In the genomic region with DNA sequence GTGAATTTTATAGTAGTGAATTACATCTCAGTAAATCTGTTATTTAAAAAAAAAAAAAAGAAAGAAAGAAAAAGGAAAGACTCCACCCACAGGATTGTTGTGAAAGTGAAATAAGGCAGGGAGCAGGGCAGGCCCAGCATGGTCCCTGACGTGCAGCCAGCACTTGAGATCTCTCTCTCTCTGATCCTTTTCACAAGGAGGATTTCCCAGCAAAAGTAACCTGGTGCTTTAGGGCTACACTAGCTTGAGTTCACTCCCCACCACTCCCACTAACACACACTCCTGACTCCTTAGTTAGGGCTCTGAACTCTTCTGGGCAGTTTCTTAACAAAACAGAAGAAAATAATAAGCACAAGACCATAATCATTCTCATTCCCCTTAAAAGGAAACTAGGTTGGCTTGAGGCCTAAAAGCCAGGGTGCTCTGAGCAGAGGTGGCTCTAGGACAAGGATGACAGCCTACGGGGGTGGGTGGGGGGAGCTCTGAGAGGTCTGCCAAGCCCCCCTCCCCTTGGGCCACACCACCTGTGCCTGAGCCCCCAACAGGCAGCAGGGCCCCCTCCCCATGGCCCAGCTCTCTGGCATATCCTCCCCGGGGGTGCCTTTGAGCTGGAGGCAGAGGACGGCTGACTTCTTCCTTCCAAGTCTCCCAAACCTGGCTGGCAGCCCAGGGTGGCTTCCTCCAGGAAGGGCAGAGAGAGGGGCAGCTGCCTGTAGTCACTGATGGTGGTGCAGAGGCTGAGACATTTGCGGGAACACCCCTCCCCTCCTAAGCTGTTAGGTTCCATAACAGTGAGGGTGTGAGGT, we compare ENCODE assay signal across 10 cellular contexts. TPM values are rescaled to one million over a fixed set of nuclear protein-coding genes. Genes with fewer than 3 reads are reported as not detected.
DNase-seq lines count a peak whose midpoint lies in the region; ATAC-seq and TF ChIP-seq lines count a peak whose summit lies in the region.
"Had no signal": no experiment of that assay in that cellular context is flagged by ENCODE, and none has a peak within 500 bp of the region (broad histone marks: within the 10 kb centered on the region; RNA-seq: fewer than 3 reads in every experiment).

No MANE protein-coding gene starts in this region.

- peaks cover 15% of the 10 kb centered on the region for H3K36me3 Mint-ChIP-seq in MCF 10A (ENCODE audit: insufficient read depth, unreplicated experiment)

- H3K27ac Mint-ChIP-seq in MCF 10A (ENCODE audit: low read depth, unreplicated experiment): peak overlapping the region; percentile 74

- H3K79me1 ChIP-seq in mesendoderm (ENCODE audit: low read length): no peaks in the 10 kb centered on the region

- no peak overlapping the region for H3K27ac ChIP-seq in mesendoderm (ENCODE audit: low read depth, low read length)
- H3K27ac ChIP-seq: KMS-11 had no signal

- POLR2A ChIA-PET in MCF 10A (lab: Yijun Ruan, JAX): interaction anchor here (0.5 to 3.2 kb wide), 15 partner anchors 8 to 1550 kb away, joined by 3 to 33 read pairs (median 4); a partner anchor contains a TSS

- no peak for TF ChIP-seq CTCF in MCF 10A (IDR thresholded peaks at IDR 0.05; ENCODE audit: unreplicated experiment)

- no peaks in the 10 kb centered on the region for H3K27me3 Mint-ChIP-seq in MCF 10A (ENCODE audit: insufficient read depth, unreplicated experiment)

- no peak overlapping the region for H2AK5ac ChIP-seq in mesendoderm (ENCODE audit: low read length)

- no peak overlapping the region for H2BK15ac ChIP-seq in mesendoderm (replicated peaks; ENCODE audit: low read depth)

- H2BK5ac ChIP-seq in mesendoderm (ENCODE audit: low read length): no peak overlapping the region

- H4K5ac ChIP-seq in mesendoderm (ENCODE audit: low read length): no peak overlapping the region

- no peak overlapping the region for H3K23ac ChIP-seq in mesendoderm (ENCODE audit: low read length)

- WGBS in mesendoderm (ENCODE audit: extremely low coverage, insufficient coverage, low lambda C conversion rate): no CpG with 5 or more reads among the region's 5 CpGs

- no peak overlapping the region for H3K4me2 ChIP-seq in mesendoderm (ENCODE audit: low read length)
- H3K4me2 ChIP-seq: KMS-11 had no signal

- peaks cover 5% of the 10 kb centered on the region for H3K4me1 ChIP-seq in mesendoderm (ENCODE audit: control insufficient read depth, low read depth, low read length)
- H3K4me1 ChIP-seq: body of pancreas had no signal

- no peak overlapping the region for H3K4ac ChIP-seq in mesendoderm (ENCODE audit: low read depth, low read length)

- no TSS peak for BruUV-seq in MCF 10A (replicated peaks; lab: Mats Ljungman, UMichigan)

- CTCF ChIA-PET in MCF 10A (lab: Yijun Ruan, JAX): interaction anchor here (0.6 to 2.5 kb wide), 7 partner anchors 38 to 876 kb away, joined by 3 to 8 read pairs (median 5); a partner anchor contains a TSS

- H3K9me3 Mint-ChIP-seq in MCF 10A (ENCODE audit: unreplicated experiment): no peaks in the 10 kb centered on the region

- DNase-seq in Right ventricle myocardium inferior (ENCODE audit: missing footprints) (peak; percentile 74), cardiac septum (ENCODE audit: low spot score) (no peak), MCF 10A (ENCODE audit: unreplicated experiment) (peak; percentile 61), medulla oblongata (ENCODE audit: extremely low spot score) (peak; percentile 16), mesendoderm (no peak), LoVo (ENCODE audit: low spot score) (no peak)
- DNase-seq in activated naive CD4-positive, alpha-beta T cell (lab: John Stamatoyannopoulos, UW): no peak

- peak; percentile 66 for ATAC-seq in Right ventricle myocardium inferior
- ATAC-seq in GM18873 (IDR thresholded peaks at IDR 0.05; ENCODE audit: low FRiP score, unreplicated experiment): no peak
- ATAC-seq: body of pancreas had no signal

- no peak overlapping the region for H3K4me3 ChIP-seq in mesendoderm (ENCODE audit: low read length)
- H3K4me3 ChIP-seq: body of pancreas had no signal

- no peak overlapping the region for H3K56ac ChIP-seq in mesendoderm (ENCODE audit: low read length)

- intact Hi-C loops in Right ventricle myocardium inferior (cut with DNase I): loop anchor here (5.0 kb wide), 1 partner anchor 36 kb away; no protein-coding TSS in a partner anchor
- intact Hi-C loops in cardiac septum (cut with DNase I): no loop called here
- intact Hi-C loops in MCF 10A (cut with micrococcal nuclease): no loop called here

- H3K27me3 ChIP-seq in mesendoderm (ENCODE audit: insufficient read depth, low read length, poor library complexity): no peaks in the 10 kb centered on the region
- H3K27me3 ChIP-seq: body of pancreas had no signal

- no peak overlapping the region for H3K18ac ChIP-seq in mesendoderm (ENCODE audit: low read length)

- H3K79me2 ChIP-seq in mesendoderm (ENCODE audit: control insufficient read depth, insufficient read depth, low read length): no peaks in the 10 kb centered on the region

- H3K36me3 ChIP-seq in mesendoderm (ENCODE audit: control insufficient read depth, insufficient read depth, low read length): no peaks in the 10 kb centered on the region

- H3K9ac ChIP-seq in mesendoderm (ENCODE audit: low read length): no peak overlapping the region
- H3K9ac ChIP-seq: KMS-11 had no signal

- no peak overlapping the region for H4K8ac ChIP-seq in mesendoderm (ENCODE audit: low read depth, low read length)

- H3K4me1 Mint-ChIP-seq in MCF 10A (ENCODE audit: insufficient read depth, unreplicated experiment): peaks cover 53% of the 10 kb centered on the region

- H3K4me3 Mint-ChIP-seq in MCF 10A (ENCODE audit: unreplicated experiment): peak overlapping the region; percentile 43

- no peak overlapping the region for H2BK120ac ChIP-seq in mesendoderm (ENCODE audit: low read depth, low read length)

RNA-seq across cellular contexts. Expression of a gene that starts 0.8 kb away (rescaled TPM):
- total RNA-seq in Right ventricle myocardium inferior (4.2 TPM), cardiac septum (0.54 TPM), MCF 10A (2022) (30.3 and 58.4 TPM in 2 replicates)
- polyA plus RNA-seq in mesendoderm (2013, experiment 1 of 2): 0.49 TPM
- 0.71 TPM for polyA plus RNA-seq in mesendoderm (2013, experiment 2 of 2)
- total RNA-seq: body of pancreas had no signal

RNA-seq across cellular contexts. Expression of a gene that starts 38.3 kb away (rescaled TPM):
- 56.7 TPM for total RNA-seq in Right ventricle myocardium inferior
- 62.6 TPM for total RNA-seq in cardiac septum
- total RNA-seq in MCF 10A (2022): not detected in 2 replicates
- 1.7 TPM for polyA plus RNA-seq in mesendoderm (2013, experiment 1 of 2)
- polyA plus RNA-seq in mesendoderm (2013, experiment 2 of 2): 1.4 TPM

Comparison
In these comparisons a context has a peak if more than half of its experiments do, and no peak if none do; other contexts are left out.
1. DNase-seq: peak in Right ventricle myocardium inferior (single experiment), MCF 10A (single experiment) and medulla oblongata (single experiment); none in cardiac septum (single experiment), mesendoderm (single experiment), LoVo (single experiment) and activated naive CD4-positive, alpha-beta T cell (0 of 4).
2. RNA of a gene that starts 38.3 kb away (total RNA-seq): 62.6 TPM in cardiac septum (single experiment) and 56.7 TPM in Right ventricle myocardium inferior (single experiment); not detected in MCF 10A; every median in the first group is over 10 times any median in the second.